1 cellular context compared by ENCODE assay signal in genomic region chr5:14581333-14581890, GRCh38.
TF ChIP-seq lines count a peak whose summit lies in the region.

TSS of gene OTULINL (plus strand) at chr5:14581792. CDS start at chr5:14581895, 103 bp downstream.

TF ChIP-seq in K562, 482 proteins besides CTCF, POLR2A, EP300 and RAD21 (continued from another document):
- TF ChIP-seq PKNOX1 (IDR thresholded peaks at IDR 0.05), result peak; percentile 97
- TF ChIP-seq VEZF1 (CRISPR knock-in tag; IDR thresholded peaks at IDR 0.05), result peak; percentile 57
- TF ChIP-seq CHD7 (IDR thresholded peaks at IDR 0.05; ENCODE audit: low read depth, low read length), result no peak
- no peak for TF ChIP-seq ATF2 (CRISPR knock-in tag; IDR thresholded peaks at IDR 0.05)
- peak; percentile 70 for TF ChIP-seq PBX2 (CRISPR knock-in tag; IDR thresholded peaks at IDR 0.05; ENCODE audit: low read depth)
- peak; percentile 53; the same call in 1 of the 2 replicates for TF ChIP-seq PBX2 (tag; conservative IDR thresholded peaks at IDR 0.05; ENCODE audit: low read depth)
- TF ChIP-seq MYC (IDR thresholded peaks at IDR 0.05; ENCODE audit: low read depth, low read length), result no peak
- no peak for TF ChIP-seq MYC (CRISPR knock-in tag; IDR thresholded peaks at IDR 0.05; ENCODE audit: borderline replicate concordance, low read depth)
- no peak for TF ChIP-seq STAT5A (IDR thresholded peaks at IDR 0.05; ENCODE audit: borderline replicate concordance, low read length)
- TF ChIP-seq MYNN (IDR thresholded peaks at IDR 0.05), result no peak
- no peak for TF ChIP-seq MYNN (CRISPR knock-in tag; IDR thresholded peaks at IDR 0.05)
- 0 out of 2 replicates have a peak, but pooled peaks have one; percentile 28 for TF ChIP-seq CHD2 (IDR thresholded peaks at IDR 0.05; ENCODE audit: low read depth, low read length)
- peak; percentile 59 for TF ChIP-seq SP2 (IDR thresholded peaks at IDR 0.05; ENCODE audit: extremely low read depth, low read depth, low read length, poor library complexity, severe bottlenecking)
